In the genomic region with DNA sequence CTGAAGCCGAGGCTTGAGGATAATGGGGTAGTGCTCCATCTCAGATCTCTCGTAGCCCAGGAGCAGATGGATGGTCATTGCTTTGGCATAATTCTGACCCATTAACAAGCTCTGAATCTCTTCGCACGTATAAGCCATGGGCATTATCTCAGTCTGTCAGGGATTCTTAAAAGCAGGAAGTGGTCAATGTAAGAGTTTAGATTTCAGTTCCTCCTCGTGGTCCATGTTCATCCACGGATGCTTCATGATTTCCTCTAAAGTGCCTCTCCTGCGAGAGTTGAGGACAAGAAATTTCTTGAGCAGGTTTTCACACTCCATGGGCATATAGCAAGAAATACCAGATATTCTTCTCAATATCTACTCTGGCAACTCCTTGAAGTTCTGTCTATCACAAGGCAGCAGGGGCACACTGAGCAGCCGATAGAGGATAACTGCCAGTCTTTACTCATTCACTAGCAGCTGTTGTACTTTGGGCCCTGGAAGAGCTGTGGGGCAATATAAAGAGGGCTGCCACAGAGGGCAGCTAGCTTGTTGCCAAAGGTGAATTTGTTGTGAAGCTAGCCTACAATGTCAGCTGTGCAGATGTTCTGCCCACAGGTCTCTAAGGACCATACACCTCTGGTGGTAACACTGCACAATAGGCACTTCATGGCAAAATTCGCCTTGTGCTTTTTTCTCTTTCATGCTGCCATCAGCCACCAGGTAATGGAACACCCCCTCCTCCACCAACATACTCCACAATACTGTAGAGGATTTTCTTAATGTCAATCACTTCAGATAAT, we compare ENCODE assay signal across 2 cellular contexts.
TF ChIP-seq lines count a peak whose summit lies in the region.

No MANE protein-coding gene starts in this region.

TF ChIP-seq in GM12878, 131 proteins besides CTCF, POLR2A, EP300 and RAD21 (continued from another document and continues in another):
- peak; percentile 51; the same call in 1 of the 2 replicates for TF ChIP-seq NFIC (IDR thresholded peaks at IDR 0.05; ENCODE audit: low read depth, low read length)
- no peak for TF ChIP-seq RCOR1 (conservative IDR thresholded peaks at IDR 0.05; ENCODE audit: low read depth, low read length)
- no peak for TF ChIP-seq NFXL1 (IDR thresholded peaks at IDR 0.05; ENCODE audit: borderline replicate concordance)
- TF ChIP-seq POU2F2 (IDR thresholded peaks at IDR 0.05; ENCODE audit: borderline replicate concordance, low read depth, low read length) = 0 out of 3 replicates have a peak, but pooled peaks have one; percentile 23
- TF ChIP-seq ZZZ3 (IDR thresholded peaks at IDR 0.05; ENCODE audit: control insufficient read depth, insufficient read length, low read depth) = no peak
- no peak for TF ChIP-seq TBL1XR1 (IDR thresholded peaks at IDR 0.05; ENCODE audit: low read depth, low read length)
- TF ChIP-seq SPI1 (IDR thresholded peaks at IDR 0.05; ENCODE audit: borderline replicate concordance, insufficient read depth, low read depth, low read length) = peak; percentile 95
- TF ChIP-seq ETV6 (conservative IDR thresholded peaks at IDR 0.05 in 1 of 2, IDR thresholded peaks at IDR 0.05 in 1 of 2; ENCODE audit: borderline replicate concordance in 1 of 2, low read depth in 1 of 2) = no peak
- TF ChIP-seq HDAC6 (IDR thresholded peaks at IDR 0.05; ENCODE audit: unreplicated experiment) = no peak
- TF ChIP-seq, protein P1, sequence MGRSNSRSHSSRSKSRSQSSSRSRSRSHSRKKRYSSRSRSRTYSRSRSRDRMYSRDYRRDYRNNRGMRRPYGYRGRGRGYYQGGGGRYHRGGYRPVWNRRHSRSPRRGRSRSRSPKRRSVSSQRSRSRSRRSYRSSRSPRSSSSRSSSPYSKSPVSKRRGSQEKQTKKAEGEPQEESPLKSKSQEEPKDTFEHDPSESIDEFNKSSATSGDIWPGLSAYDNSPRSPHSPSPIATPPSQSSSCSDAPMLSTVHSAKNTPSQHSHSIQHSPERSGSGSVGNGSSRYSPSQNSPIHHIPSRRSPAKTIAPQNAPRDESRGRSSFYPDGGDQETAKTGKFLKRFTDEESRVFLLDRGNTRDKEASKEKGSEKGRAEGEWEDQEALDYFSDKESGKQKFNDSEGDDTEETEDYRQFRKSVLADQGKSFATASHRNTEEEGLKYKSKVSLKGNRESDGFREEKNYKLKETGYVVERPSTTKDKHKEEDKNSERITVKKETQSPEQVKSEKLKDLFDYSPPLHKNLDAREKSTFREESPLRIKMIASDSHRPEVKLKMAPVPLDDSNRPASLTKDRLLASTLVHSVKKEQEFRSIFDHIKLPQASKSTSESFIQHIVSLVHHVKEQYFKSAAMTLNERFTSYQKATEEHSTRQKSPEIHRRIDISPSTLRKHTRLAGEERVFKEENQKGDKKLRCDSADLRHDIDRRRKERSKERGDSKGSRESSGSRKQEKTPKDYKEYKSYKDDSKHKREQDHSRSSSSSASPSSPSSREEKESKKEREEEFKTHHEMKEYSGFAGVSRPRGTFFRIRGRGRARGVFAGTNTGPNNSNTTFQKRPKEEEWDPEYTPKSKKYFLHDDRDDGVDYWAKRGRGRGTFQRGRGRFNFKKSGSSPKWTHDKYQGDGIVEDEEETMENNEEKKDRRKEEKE (IDR thresholded peaks at IDR 0.05) = no peak
- peak; percentile 67; the same call in 1 of the 2 replicates for TF ChIP-seq IRF4 (IDR thresholded peaks at IDR 0.05; ENCODE audit: low read depth, low read length)
- no peak for TF ChIP-seq CREB1 (IDR thresholded peaks at IDR 0.05; ENCODE audit: low read depth)
- peak; percentile 84 for TF ChIP-seq EED (IDR thresholded peaks at IDR 0.05; ENCODE audit: low read depth)
- no peak for TF ChIP-seq BHLHE40 (IDR thresholded peaks at IDR 0.05; ENCODE audit: borderline replicate concordance in 1 of 2, low read depth in 2 of 2, low read length in 1 of 2)
- no peak for TF ChIP-seq SMAD5 (IDR thresholded peaks at IDR 0.05; ENCODE audit: low read depth)
- TF ChIP-seq IKZF2 (IDR thresholded peaks at IDR 0.05) = peak; percentile 65; a peak in 3 of 4 replicates
- TF ChIP-seq MLLT1 (IDR thresholded peaks at IDR 0.05) = no peak
- peak; percentile 34; the same call in 1 of the 2 replicates for TF ChIP-seq PAX5 (IDR thresholded peaks at IDR 0.05; ENCODE audit: borderline replicate concordance, low read depth, low read length)
- TF ChIP-seq, protein P2, sequence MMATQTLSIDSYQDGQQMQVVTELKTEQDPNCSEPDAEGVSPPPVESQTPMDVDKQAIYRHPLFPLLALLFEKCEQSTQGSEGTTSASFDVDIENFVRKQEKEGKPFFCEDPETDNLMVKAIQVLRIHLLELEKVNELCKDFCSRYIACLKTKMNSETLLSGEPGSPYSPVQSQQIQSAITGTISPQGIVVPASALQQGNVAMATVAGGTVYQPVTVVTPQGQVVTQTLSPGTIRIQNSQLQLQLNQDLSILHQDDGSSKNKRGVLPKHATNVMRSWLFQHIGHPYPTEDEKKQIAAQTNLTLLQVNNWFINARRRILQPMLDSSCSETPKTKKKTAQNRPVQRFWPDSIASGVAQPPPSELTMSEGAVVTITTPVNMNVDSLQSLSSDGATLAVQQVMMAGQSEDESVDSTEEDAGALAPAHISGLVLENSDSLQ (IDR thresholded peaks at IDR 0.05) = no peak
- no peak for TF ChIP-seq ZSCAN29 (IDR thresholded peaks at IDR 0.05)
- peak; percentile 68 for TF ChIP-seq BCL11A (IDR thresholded peaks at IDR 0.05; ENCODE audit: low read depth, low read length)
- TF ChIP-seq MXI1 (IDR thresholded peaks at IDR 0.05; ENCODE audit: low read depth, low read length) = no peak
- TF ChIP-seq STAT3 (IDR thresholded peaks at IDR 0.05; ENCODE audit: low read depth, low read length) = no peak
- no peak for TF ChIP-seq ZBED1 (IDR thresholded peaks at IDR 0.05; ENCODE audit: borderline replicate concordance)
- no peak for TF ChIP-seq KLF5 (IDR thresholded peaks at IDR 0.05; ENCODE audit: partially characterized antibody)
- 0 out of 2 replicates have a peak, but pooled peaks have one; percentile 53 for TF ChIP-seq DPF2 (IDR thresholded peaks at IDR 0.05)
- peak; percentile 56 for TF ChIP-seq IKZF1 (conservative IDR thresholded peaks at IDR 0.05)
- no peak for TF ChIP-seq YY1 (IDR thresholded peaks at IDR 0.05; ENCODE audit: low read depth, low read length)
- no peak for TF ChIP-seq HCFC1 (IDR thresholded peaks at IDR 0.05; ENCODE audit: low read length)
- peak; percentile 54; the same call in 1 of the 2 replicates for TF ChIP-seq MTA2 (IDR thresholded peaks at IDR 0.05; ENCODE audit: low read depth)
- no peak; the same call in 1 of the 2 replicates for TF ChIP-seq GABPA (IDR thresholded peaks at IDR 0.05; ENCODE audit: low read depth)
- TF ChIP-seq BACH1 (IDR thresholded peaks at IDR 0.05; ENCODE audit: borderline replicate concordance) = 0 out of 2 replicates have a peak, but pooled peaks have one; percentile 19
- TF ChIP-seq KAT2A (conservative IDR thresholded peaks at IDR 0.05; ENCODE audit: control insufficient read depth, low read depth, low read length) = no peak

TF ChIP-seq in WTC11, 78 proteins besides CTCF, POLR2A, EP300 and RAD21:
- TF ChIP-seq, protein P3, sequence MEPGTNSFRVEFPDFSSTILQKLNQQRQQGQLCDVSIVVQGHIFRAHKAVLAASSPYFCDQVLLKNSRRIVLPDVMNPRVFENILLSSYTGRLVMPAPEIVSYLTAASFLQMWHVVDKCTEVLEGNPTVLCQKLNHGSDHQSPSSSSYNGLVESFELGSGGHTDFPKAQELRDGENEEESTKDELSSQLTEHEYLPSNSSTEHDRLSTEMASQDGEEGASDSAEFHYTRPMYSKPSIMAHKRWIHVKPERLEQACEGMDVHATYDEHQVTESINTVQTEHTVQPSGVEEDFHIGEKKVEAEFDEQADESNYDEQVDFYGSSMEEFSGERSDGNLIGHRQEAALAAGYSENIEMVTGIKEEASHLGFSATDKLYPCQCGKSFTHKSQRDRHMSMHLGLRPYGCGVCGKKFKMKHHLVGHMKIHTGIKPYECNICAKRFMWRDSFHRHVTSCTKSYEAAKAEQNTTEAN (CRISPR knock-in tag; IDR thresholded peaks at IDR 0.05) = no peak
- TF ChIP-seq, protein P4, sequence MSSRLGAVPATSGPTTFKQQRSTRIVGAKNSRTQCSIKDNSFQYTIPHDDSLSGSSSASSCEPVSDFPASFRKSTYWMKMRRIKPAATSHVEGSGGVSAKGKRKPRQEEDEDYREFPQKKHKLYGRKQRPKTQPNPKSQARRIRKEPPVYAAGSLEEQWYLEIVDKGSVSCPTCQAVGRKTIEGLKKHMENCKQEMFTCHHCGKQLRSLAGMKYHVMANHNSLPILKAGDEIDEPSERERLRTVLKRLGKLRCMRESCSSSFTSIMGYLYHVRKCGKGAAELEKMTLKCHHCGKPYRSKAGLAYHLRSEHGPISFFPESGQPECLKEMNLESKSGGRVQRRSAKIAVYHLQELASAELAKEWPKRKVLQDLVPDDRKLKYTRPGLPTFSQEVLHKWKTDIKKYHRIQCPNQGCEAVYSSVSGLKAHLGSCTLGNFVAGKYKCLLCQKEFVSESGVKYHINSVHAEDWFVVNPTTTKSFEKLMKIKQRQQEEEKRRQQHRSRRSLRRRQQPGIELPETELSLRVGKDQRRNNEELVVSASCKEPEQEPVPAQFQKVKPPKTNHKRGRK (CRISPR knock-in tag; IDR thresholded peaks at IDR 0.05; ENCODE audit: borderline replicate concordance) = no peak
- no peak for TF ChIP-seq ZNF219 (CRISPR knock-in tag; IDR thresholded peaks at IDR 0.05; ENCODE audit: borderline replicate concordance)
- TF ChIP-seq ZNF423 (CRISPR knock-in tag; IDR thresholded peaks at IDR 0.05) = no peak
- TF ChIP-seq, protein P5, sequence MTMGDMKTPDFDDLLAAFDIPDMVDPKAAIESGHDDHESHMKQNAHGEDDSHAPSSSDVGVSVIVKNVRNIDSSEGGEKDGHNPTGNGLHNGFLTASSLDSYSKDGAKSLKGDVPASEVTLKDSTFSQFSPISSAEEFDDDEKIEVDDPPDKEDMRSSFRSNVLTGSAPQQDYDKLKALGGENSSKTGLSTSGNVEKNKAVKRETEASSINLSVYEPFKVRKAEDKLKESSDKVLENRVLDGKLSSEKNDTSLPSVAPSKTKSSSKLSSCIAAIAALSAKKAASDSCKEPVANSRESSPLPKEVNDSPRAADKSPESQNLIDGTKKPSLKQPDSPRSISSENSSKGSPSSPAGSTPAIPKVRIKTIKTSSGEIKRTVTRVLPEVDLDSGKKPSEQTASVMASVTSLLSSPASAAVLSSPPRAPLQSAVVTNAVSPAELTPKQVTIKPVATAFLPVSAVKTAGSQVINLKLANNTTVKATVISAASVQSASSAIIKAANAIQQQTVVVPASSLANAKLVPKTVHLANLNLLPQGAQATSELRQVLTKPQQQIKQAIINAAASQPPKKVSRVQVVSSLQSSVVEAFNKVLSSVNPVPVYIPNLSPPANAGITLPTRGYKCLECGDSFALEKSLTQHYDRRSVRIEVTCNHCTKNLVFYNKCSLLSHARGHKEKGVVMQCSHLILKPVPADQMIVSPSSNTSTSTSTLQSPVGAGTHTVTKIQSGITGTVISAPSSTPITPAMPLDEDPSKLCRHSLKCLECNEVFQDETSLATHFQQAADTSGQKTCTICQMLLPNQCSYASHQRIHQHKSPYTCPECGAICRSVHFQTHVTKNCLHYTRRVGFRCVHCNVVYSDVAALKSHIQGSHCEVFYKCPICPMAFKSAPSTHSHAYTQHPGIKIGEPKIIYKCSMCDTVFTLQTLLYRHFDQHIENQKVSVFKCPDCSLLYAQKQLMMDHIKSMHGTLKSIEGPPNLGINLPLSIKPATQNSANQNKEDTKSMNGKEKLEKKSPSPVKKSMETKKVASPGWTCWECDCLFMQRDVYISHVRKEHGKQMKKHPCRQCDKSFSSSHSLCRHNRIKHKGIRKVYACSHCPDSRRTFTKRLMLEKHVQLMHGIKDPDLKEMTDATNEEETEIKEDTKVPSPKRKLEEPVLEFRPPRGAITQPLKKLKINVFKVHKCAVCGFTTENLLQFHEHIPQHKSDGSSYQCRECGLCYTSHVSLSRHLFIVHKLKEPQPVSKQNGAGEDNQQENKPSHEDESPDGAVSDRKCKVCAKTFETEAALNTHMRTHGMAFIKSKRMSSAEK (CRISPR knock-in tag; IDR thresholded peaks at IDR 0.05; ENCODE audit: borderline replicate concordance) = no peak
- no peak for TF ChIP-seq ZNF121 (CRISPR knock-in tag; IDR thresholded peaks at IDR 0.05)
- TF ChIP-seq JUN (CRISPR knock-in tag; IDR thresholded peaks at IDR 0.05) = no peak
- no peak for TF ChIP-seq MLX (CRISPR knock-in tag; IDR thresholded peaks at IDR 0.05)
- TF ChIP-seq ESRRA (CRISPR knock-in tag; IDR thresholded peaks at IDR 0.05; ENCODE audit: borderline replicate concordance) = no peak
- TF ChIP-seq SMAD4 (CRISPR knock-in tag; IDR thresholded peaks at IDR 0.05) = no peak
- TF ChIP-seq, protein P6, sequence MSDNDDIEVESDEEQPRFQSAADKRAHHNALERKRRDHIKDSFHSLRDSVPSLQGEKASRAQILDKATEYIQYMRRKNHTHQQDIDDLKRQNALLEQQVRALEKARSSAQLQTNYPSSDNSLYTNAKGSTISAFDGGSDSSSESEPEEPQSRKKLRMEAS (CRISPR knock-in tag; IDR thresholded peaks at IDR 0.05) = no peak
- no peak for TF ChIP-seq TEAD4 (CRISPR knock-in tag; IDR thresholded peaks at IDR 0.05)
- TF ChIP-seq, protein P7, sequence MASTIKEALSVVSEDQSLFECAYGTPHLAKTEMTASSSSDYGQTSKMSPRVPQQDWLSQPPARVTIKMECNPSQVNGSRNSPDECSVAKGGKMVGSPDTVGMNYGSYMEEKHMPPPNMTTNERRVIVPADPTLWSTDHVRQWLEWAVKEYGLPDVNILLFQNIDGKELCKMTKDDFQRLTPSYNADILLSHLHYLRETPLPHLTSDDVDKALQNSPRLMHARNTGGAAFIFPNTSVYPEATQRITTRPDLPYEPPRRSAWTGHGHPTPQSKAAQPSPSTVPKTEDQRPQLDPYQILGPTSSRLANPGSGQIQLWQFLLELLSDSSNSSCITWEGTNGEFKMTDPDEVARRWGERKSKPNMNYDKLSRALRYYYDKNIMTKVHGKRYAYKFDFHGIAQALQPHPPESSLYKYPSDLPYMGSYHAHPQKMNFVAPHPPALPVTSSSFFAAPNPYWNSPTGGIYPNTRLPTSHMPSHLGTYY (CRISPR knock-in tag; IDR thresholded peaks at IDR 0.05) = no peak
- no peak for TF ChIP-seq STAT6 (CRISPR knock-in tag; conservative IDR thresholded peaks at IDR 0.05; ENCODE audit: low read depth)
- TF ChIP-seq ZNF396 (CRISPR knock-in tag; IDR thresholded peaks at IDR 0.05; ENCODE audit: borderline replicate concordance) = no peak
- TF ChIP-seq MYBL2 (CRISPR knock-in tag; IDR thresholded peaks at IDR 0.05) = no peak
- TF ChIP-seq NR1H2 (CRISPR knock-in tag; IDR thresholded peaks at IDR 0.05) = no peak
